ENCODE assay signal across 17 cellular contexts in the genomic region with DNA sequence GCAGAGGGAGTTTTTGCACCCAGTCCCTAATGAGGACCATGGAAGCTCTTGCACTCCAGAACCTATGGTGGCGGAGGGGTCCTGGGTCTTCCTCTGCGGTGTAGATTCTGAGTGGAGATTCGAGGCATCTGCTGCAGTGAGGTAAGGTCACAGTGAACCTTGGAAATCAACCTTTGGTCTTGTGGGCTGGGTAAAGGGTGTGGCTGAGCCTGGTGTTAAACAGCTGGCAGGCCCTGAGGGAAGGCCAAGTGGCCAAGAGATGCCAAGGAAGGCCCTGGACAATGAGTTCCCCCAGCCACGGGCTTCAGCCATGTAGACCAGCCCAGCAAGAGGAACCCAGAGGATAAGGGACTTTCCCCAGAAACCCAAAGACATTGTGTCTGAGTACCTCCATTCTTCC.
A peak's percentile ranks its signal among the peaks of the same experiment; 100 is the strongest.
DNase-seq lines count a peak whose midpoint lies in the region; ATAC-seq, FAIRE-seq and TF ChIP-seq lines count a peak whose summit lies in the region.
"Had no signal": no experiment of that assay in that cellular context is flagged by ENCODE, and none has a peak within 500 bp of the region (broad histone marks: within the 10 kb centered on the region; RNA-seq: fewer than 3 reads in every experiment).

No MANE protein-coding gene starts in this region.

- no peaks in the 10 kb centered on the region for H4K20me1 ChIP-seq in GM23338 (replicated peaks; ENCODE audit: insufficient read depth)
- H4K20me1 ChIP-seq: BLaER1 had no signal

- H3K4me1 ChIP-seq in GM23338 (ENCODE audit: insufficient read depth) (peaks cover 12% of the 10 kb centered on the region; the same call in 1 of the 2 replicates), colonic mucosa (no peaks in the 10 kb centered on the region), left lung (no peaks in the 10 kb centered on the region), small intestine (ENCODE audit: control insufficient read depth in 2 of 2, insufficient read depth in 1 of 2, low read depth in 1 of 2, low read length in 1 of 2) (peaks cover 2 to 6% of the 10 kb centered on the region in 2 donors)
- H3K4me1 ChIP-seq: BLaER1 had no signal

- no peak overlapping the region for H3K9ac ChIP-seq in colonic mucosa (ENCODE audit: low read depth in 2 of 2, low read length in 2 of 2)
- H3K9ac ChIP-seq: BLaER1 had no signal

- H3K27me3 ChIP-seq in GM23338 (ENCODE audit: insufficient read depth), result no peaks in the 10 kb centered on the region
- H3K27me3 ChIP-seq in colonic mucosa, result no peaks in the 10 kb centered on the region
- peaks cover 0 to 9% of the 10 kb centered on the region in 2 donors for H3K27me3 ChIP-seq in left lung
- H3K27me3 ChIP-seq in small intestine (ENCODE audit: control insufficient read depth in 2 of 2, insufficient read depth in 2 of 2, low read length in 2 of 2), result peaks cover 0 to 1% of the 10 kb centered on the region in 2 donors

- no peaks in the 10 kb centered on the region for H3K9me3 Mint-ChIP-seq in GM23338
- H3K9me3 Mint-ChIP-seq: CD4-positive, alpha-beta T cell; CD8-positive, alpha-beta memory T cell had no signal

- TF ChIP-seq CTCF in GM23338 (conservative IDR thresholded peaks at IDR 0.05; ENCODE audit: low read depth in 2 of 2) (no peak), colonic mucosa (IDR thresholded peaks at IDR 0.05) (no peak), left lung (IDR thresholded peaks at IDR 0.05) (no peak)

- H3K9me3 ChIP-seq in colonic mucosa (no peaks in the 10 kb centered on the region), left lung (no peaks in the 10 kb centered on the region), small intestine (ENCODE audit: control insufficient read depth, low read depth) (no peaks in the 10 kb centered on the region)
- H3K9me3 ChIP-seq: BLaER1 had no signal

- H3K27me3 Mint-ChIP-seq in GM23338 (ENCODE audit: insufficient read depth, low read depth, poor library complexity), result peaks cover 9% of the 10 kb centered on the region

- H3K4me2 ChIP-seq in GM23338, result no peak overlapping the region
- H3K4me2 ChIP-seq: BLaER1 had no signal

- no peak for FAIRE-seq in small intestine (lab: Jason Lieb, UNC)
- FAIRE-seq: GM12891 had no signal

- H3K36me3 ChIP-seq in GM23338 (ENCODE audit: insufficient read depth), result no peaks in the 10 kb centered on the region
- no peaks in the 10 kb centered on the region for H3K36me3 ChIP-seq in colonic mucosa
- H3K36me3 ChIP-seq in left lung, result no peaks in the 10 kb centered on the region
- H3K36me3 ChIP-seq in small intestine (ENCODE audit: control insufficient read depth in 2 of 2, insufficient read depth in 2 of 2, low read length in 2 of 2), result no peaks in the 10 kb centered on the region
- H3K36me3 ChIP-seq: BLaER1 had no signal

- no peaks in the 10 kb centered on the region for H3F3A ChIP-seq in GM23338 (replicated peaks; ENCODE audit: low read depth)

- H3K9me2 ChIP-seq in GM23338 (ENCODE audit: insufficient read depth), result peaks cover 4% of the 10 kb centered on the region; the same call in 1 of the 2 replicates

- H3K4me1 Mint-ChIP-seq in GM23338, result peaks cover 10% of the 10 kb centered on the region
- H3K4me1 Mint-ChIP-seq: B cell; CD8-positive, alpha-beta memory T cell had no signal

- DNase-seq in GM23338 (ENCODE audit: low spot score) (no peak), colonic mucosa (peak; percentile 66), left lung (no peak), small intestine (peak; percentile 83), 8988T (no peak), Ammon's horn (ENCODE audit: low spot score) (no peak), NOMO-1 treated with dmso at 0.1 percent for 144 hours (lab: John Stamatoyannopoulos, UW; ENCODE audit: unreplicated experiment) (no peak), D341Med (ENCODE audit: low spot score) (no peak)
- DNase-seq: CD4-positive, alpha-beta T cell; CD8-positive, alpha-beta memory T cell; DMS79 treated with DMSO at 0.1 percent for 48 hours; GF-D8; GOT3 had no signal

- no peak overlapping the region for H3K27ac ChIP-seq in GM23338 (ENCODE audit: low read depth)
- H3K27ac ChIP-seq in colonic mucosa, result no peak overlapping the region
- no peak overlapping the region for H3K27ac ChIP-seq in left lung
- no peak overlapping the region for H3K27ac ChIP-seq in small intestine (ENCODE audit: low read depth in 1 of 2, low read length in 1 of 2)
- H3K27ac ChIP-seq: BLaER1, C4-2B had no signal

- intact Hi-C loops in colonic mucosa (cut with DNase I) (no loop called here), left lung (cut with DNase I) (no loop called here)

- H3K4me3 Mint-ChIP-seq in GM23338, result no peak overlapping the region
- H3K4me3 Mint-ChIP-seq: B cell; CD4-positive, alpha-beta T cell; CD8-positive, alpha-beta memory T cell had no signal

- H3K27ac Mint-ChIP-seq in GM23338, result no peak overlapping the region
- H3K27ac Mint-ChIP-seq: B cell; CD4-positive, alpha-beta T cell; CD8-positive, alpha-beta memory T cell had no signal

- H3K36me3 Mint-ChIP-seq in GM23338 (ENCODE audit: low read depth), result no peaks in the 10 kb centered on the region
- H3K36me3 Mint-ChIP-seq: CD8-positive, alpha-beta memory T cell had no signal

- no peaks in the 10 kb centered on the region for H3K79me2 ChIP-seq in GM23338 (replicated peaks; ENCODE audit: insufficient read depth)

- 0 out of 2 replicates have a peak overlapping the region, but pooled peaks have one; percentile 7 for H2AFZ ChIP-seq in GM23338

- H3K4me3 ChIP-seq in GM23338 (no peak overlapping the region), colonic mucosa (no peak overlapping the region), left lung (no peak overlapping the region), small intestine (ENCODE audit: low read depth in 1 of 2, low read length in 2 of 2) (no peak overlapping the region)
- H3K4me3 ChIP-seq: BLaER1 had no signal

- 26 to 63% (median 47%) methylated on average over 4 of the region's 4 CpGs for WGBS in small intestine, 3 donors

- ATAC-seq in GM23338, result no peak
- ATAC-seq in left lung, result peak; percentile 16

TF ChIP-seq in GM23338, 12 proteins besides CTCF, POLR2A, EP300 and RAD21:
- no peak for TF ChIP-seq ZNF331 (CRISPR knock-in tag; IDR thresholded peaks at IDR 0.05; ENCODE audit: low read depth)
- no peak for TF ChIP-seq STAT1 (IDR thresholded peaks at IDR 0.05; ENCODE audit: unreplicated experiment)
- no peak for TF ChIP-seq POLR2AphosphoS5 (IDR thresholded peaks at IDR 0.05; ENCODE audit: low read depth)
- no peak for TF ChIP-seq CREB1 (CRISPR knock-in tag; IDR thresholded peaks at IDR 0.05; ENCODE audit: low read depth)

Comparison
In these comparisons a context has a peak if more than half of its experiments do, and no peak if none do; other contexts are left out.
1. DNase-seq: peak in colonic mucosa (single experiment) and small intestine (single experiment); none in GM23338 (single experiment), left lung (0 of 2), 8988T (single experiment), Ammon's horn (single experiment), NOMO-1 treated with dmso at 0.1 percent for 144 hours (single experiment) and D341Med (single experiment).